1 cellular context compared by ENCODE assay signal in genomic region chr2:219176818-219177593, GRCh38.
TF ChIP-seq lines count a peak whose summit lies in the region.

TSS of gene CNPPD1 (minus strand) at chr2:219176925. CDS start at chr2:219176828, 97 bp downstream.

TF ChIP-seq in HepG2, 621 proteins besides CTCF, POLR2A, EP300 and RAD21 (continued from another document and continues in another):
- TF ChIP-seq SNAPC4 (CRISPR knock-in tag; IDR thresholded peaks at IDR 0.05) (peak; percentile 45; the same call in 1 of the 2 replicates), FIP1L1 (IDR thresholded peaks at IDR 0.05; ENCODE audit: borderline replicate concordance, insufficient read depth, low read depth, low read length) (0 out of 2 replicates have a peak, but pooled peaks have one; percentile 80), ZHX1 (CRISPR knock-in tag; IDR thresholded peaks at IDR 0.05; ENCODE audit: low read depth) (peak; percentile 59; the same call in 1 of the 2 replicates), ZNF619 (CRISPR knock-in tag; IDR thresholded peaks at IDR 0.05) (peak; percentile 95; the same call in 1 of the 2 replicates), ZFAT (CRISPR knock-in tag; conservative IDR thresholded peaks at IDR 0.05) (0 out of 2 replicates have a peak, but pooled peaks have one; percentile 55), DBP (CRISPR knock-in tag; IDR thresholded peaks at IDR 0.05; ENCODE audit: not compliant biosample characterization) (no peak), GTF3A (CRISPR knock-in tag; conservative IDR thresholded peaks at IDR 0.05) (no peak; the same call in 1 of the 2 replicates), ETV5 (CRISPR knock-in tag; IDR thresholded peaks at IDR 0.05; ENCODE audit: borderline replicate concordance) (peak; percentile 89), SOX13 (IDR thresholded peaks at IDR 0.05) (no peak; the same call in 1 of the 2 replicates), SOX13 (CRISPR knock-in tag; conservative IDR thresholded peaks at IDR 0.05 in 1 of 2, IDR thresholded peaks at IDR 0.05 in 1 of 2) (peak in 1 of 2 experiments; percentile 74; a peak in 2 of 4 replicates), SMYD3 (CRISPR knock-in tag; IDR thresholded peaks at IDR 0.05) (peak; percentile 79; the same call in 1 of the 2 replicates), ZNF101 (CRISPR knock-in tag; IDR thresholded peaks at IDR 0.05; ENCODE audit: borderline replicate concordance, low read depth) (peak; percentile 98; the same call in 1 of the 2 replicates), ATAD3A (CRISPR knock-in tag; IDR thresholded peaks at IDR 0.05) (no peak), ZFX (CRISPR knock-in tag; IDR thresholded peaks at IDR 0.05; ENCODE audit: low read depth) (peak; percentile 92), FOXP4 (CRISPR knock-in tag; IDR thresholded peaks at IDR 0.05) (peak; percentile 90), IKZF4 (CRISPR knock-in tag; IDR thresholded peaks at IDR 0.05; ENCODE audit: borderline replicate concordance, low read depth, not compliant biosample characterization) (peak; percentile 93), JUN (CRISPR knock-in tag; IDR thresholded peaks at IDR 0.05) (0 out of 2 replicates have a peak, but pooled peaks have one; percentile 30), ZHX2 (IDR thresholded peaks at IDR 0.05; ENCODE audit: low read depth) (no peak), ZHX2 (CRISPR knock-in tag; IDR thresholded peaks at IDR 0.05; ENCODE audit: borderline replicate concordance) (no peak; the same call in 1 of the 2 replicates), NR3C1 (CRISPR knock-in tag; IDR thresholded peaks at IDR 0.05) (no peak), ZFP36L1 (CRISPR knock-in tag; IDR thresholded peaks at IDR 0.05) (peak; percentile 92; the same call in 1 of the 2 replicates), HOXA5 (CRISPR knock-in tag; IDR thresholded peaks at IDR 0.05) (peak; percentile 92; the same call in 1 of the 2 replicates), NFYC (CRISPR knock-in tag; IDR thresholded peaks at IDR 0.05) (no peak; the same call in 1 of the 2 replicates), ZNF326 (CRISPR knock-in tag; IDR thresholded peaks at IDR 0.05; ENCODE audit: borderline replicate concordance) (no peak), ZFP37 (CRISPR knock-in tag; IDR thresholded peaks at IDR 0.05; ENCODE audit: borderline replicate concordance) (peak; percentile 85), ZNF430 (CRISPR knock-in tag; IDR thresholded peaks at IDR 0.05) (peak; percentile 82), ERF (CRISPR knock-in tag; IDR thresholded peaks at IDR 0.05) (peak; percentile 99), MAF1 (CRISPR knock-in tag; IDR thresholded peaks at IDR 0.05; ENCODE audit: borderline replicate concordance) (peak; percentile 67; the same call in 1 of the 2 replicates)
- TF ChIP-seq, protein P1, sequence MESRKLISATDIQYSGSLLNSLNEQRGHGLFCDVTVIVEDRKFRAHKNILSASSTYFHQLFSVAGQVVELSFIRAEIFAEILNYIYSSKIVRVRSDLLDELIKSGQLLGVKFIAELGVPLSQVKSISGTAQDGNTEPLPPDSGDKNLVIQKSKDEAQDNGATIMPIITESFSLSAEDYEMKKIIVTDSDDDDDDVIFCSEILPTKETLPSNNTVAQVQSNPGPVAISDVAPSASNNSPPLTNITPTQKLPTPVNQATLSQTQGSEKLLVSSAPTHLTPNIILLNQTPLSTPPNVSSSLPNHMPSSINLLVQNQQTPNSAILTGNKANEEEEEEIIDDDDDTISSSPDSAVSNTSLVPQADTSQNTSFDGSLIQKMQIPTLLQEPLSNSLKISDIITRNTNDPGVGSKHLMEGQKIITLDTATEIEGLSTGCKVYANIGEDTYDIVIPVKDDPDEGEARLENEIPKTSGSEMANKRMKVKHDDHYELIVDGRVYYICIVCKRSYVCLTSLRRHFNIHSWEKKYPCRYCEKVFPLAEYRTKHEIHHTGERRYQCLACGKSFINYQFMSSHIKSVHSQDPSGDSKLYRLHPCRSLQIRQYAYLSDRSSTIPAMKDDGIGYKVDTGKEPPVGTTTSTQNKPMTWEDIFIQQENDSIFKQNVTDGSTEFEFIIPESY (CRISPR knock-in tag; IDR thresholded peaks at IDR 0.05) = no peak; the same call in 1 of the 2 replicates
- TF ChIP-seq, protein P2, sequence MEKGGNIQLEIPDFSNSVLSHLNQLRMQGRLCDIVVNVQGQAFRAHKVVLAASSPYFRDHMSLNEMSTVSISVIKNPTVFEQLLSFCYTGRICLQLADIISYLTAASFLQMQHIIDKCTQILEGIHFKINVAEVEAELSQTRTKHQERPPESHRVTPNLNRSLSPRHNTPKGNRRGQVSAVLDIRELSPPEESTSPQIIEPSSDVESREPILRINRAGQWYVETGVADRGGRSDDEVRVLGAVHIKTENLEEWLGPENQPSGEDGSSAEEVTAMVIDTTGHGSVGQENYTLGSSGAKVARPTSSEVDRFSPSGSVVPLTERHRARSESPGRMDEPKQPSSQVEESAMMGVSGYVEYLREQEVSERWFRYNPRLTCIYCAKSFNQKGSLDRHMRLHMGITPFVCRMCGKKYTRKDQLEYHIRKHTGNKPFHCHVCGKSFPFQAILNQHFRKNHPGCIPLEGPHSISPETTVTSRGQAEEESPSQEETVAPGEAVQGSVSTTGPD (CRISPR knock-in tag; IDR thresholded peaks at IDR 0.05) = no peak
